ENCODE assay signal across 12 cellular contexts in the genomic region with DNA sequence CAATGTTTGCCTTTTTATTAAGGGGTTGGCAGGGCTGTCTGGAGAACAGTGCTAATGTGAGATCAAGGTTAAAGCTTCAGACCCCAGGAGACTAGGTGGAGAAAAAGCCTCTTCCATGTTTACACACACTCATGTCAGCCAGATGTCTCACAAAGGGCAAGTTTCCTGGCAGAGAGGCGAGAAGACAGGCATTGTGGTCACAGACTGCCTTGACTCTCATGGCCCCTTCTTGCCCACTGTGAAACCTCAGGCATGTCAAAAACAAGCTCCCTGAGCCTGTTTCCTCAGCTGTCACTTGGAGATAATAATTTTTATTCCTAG.
DNase-seq lines count a peak whose midpoint lies in the region; ATAC-seq and TF ChIP-seq lines count a peak whose summit lies in the region.
"Had no signal": no experiment of that assay in that cellular context is flagged by ENCODE, and none has a peak within 500 bp of the region (broad histone marks: within the 10 kb centered on the region; RNA-seq: fewer than 3 reads in every experiment).

No MANE protein-coding gene starts in this region.

- H3K4me3 Mint-ChIP-seq in endodermal cell, result no peak overlapping the region

- H3K9me3 Mint-ChIP-seq in endodermal cell, result no peaks in the 10 kb centered on the region

- ATAC-seq in HG03457 (IDR thresholded peaks at IDR 0.05; ENCODE audit: unreplicated experiment), result no peak

- H3K9me3 ChIP-seq in endodermal cell (ENCODE audit: control insufficient read depth, low read length), result no peaks in the 10 kb centered on the region

- intact Hi-C loops in posterior vena cava (cut with DNase I), result no loop called here

- no peaks in the 10 kb centered on the region for H3K4me1 ChIP-seq in endodermal cell (ENCODE audit: control insufficient read depth, insufficient read depth, low read length)

- peak; percentile 37 for DNase-seq in NCI-H1092 (lab: John Stamatoyannopoulos, UW)
- no peak for DNase-seq in NCI-H1092 treated with DMSO at 0.1 percent for 48 hours (lab: John Stamatoyannopoulos, UW)
- peak; percentile 28 for DNase-seq in NCI-H2171 (lab: John Stamatoyannopoulos, UW)
- no peak for DNase-seq in endodermal cell
- peak; percentile 86 for DNase-seq in renal cortical epithelial cell (ENCODE audit: low read depth)
- no peak for DNase-seq in posterior vena cava (ENCODE audit: low spot score)
- no peak for DNase-seq in NCI-H524 (lab: John Stamatoyannopoulos, UW)
- DNase-seq: amniotic stem cell; GOT3; head of caudate nucleus; NK-92 treated with Interleukin-12 subunit alpha and Interleukin-12 subunit beta, amount 100 ng/mL, for 24 hours had no signal

- no peak overlapping the region for H3K4me3 ChIP-seq in endodermal cell (ENCODE audit: low read length)

- TF ChIP-seq CTCF in endodermal cell (conservative IDR thresholded peaks at IDR 0.05), result no peak

- H3K4me1 Mint-ChIP-seq in endodermal cell, result peaks cover 5% of the 10 kb centered on the region

- H3K27me3 Mint-ChIP-seq in endodermal cell (ENCODE audit: insufficient read depth), result no peaks in the 10 kb centered on the region

- H3K9ac ChIP-seq in endodermal cell (ENCODE audit: extremely low read depth, low read length, poor library complexity, severe bottlenecking), result no peak overlapping the region

- no peak overlapping the region for H3K27ac Mint-ChIP-seq in endodermal cell

- peak overlapping the region; percentile 84 for H3K27ac ChIP-seq in endodermal cell (ENCODE audit: low read depth, low read length)

- H3K36me3 Mint-ChIP-seq in endodermal cell (ENCODE audit: low read depth), result peaks cover 4% of the 10 kb centered on the region

- H3K36me3 ChIP-seq in endodermal cell (ENCODE audit: control insufficient read depth, insufficient read depth, low read length), result peaks cover 8% of the 10 kb centered on the region

- H3K27me3 ChIP-seq in endodermal cell (ENCODE audit: control insufficient read depth, insufficient read depth, low read length, poor library complexity, severe bottlenecking), result no peaks in the 10 kb centered on the region

- 89 to 100% methylated on average over 1 of the region's 1 CpG for WGBS in endodermal cell (ENCODE audit: insufficient coverage in 1 of 2, insufficient read length in 1 of 2), 2 experiments

Comparison
In these comparisons a context has a peak if more than half of its experiments do, and no peak if none do; other contexts are left out.
1. DNase-seq: peak in NCI-H1092 (single experiment), NCI-H2171 (single experiment) and renal cortical epithelial cell (single experiment); none in NCI-H1092 treated with DMSO at 0.1 percent for 48 hours (single experiment), endodermal cell (single experiment), posterior vena cava (single experiment) and NCI-H524 (0 of 2).